Comparison of ENCODE assay signal across 21 cellular contexts in the genomic region with DNA sequence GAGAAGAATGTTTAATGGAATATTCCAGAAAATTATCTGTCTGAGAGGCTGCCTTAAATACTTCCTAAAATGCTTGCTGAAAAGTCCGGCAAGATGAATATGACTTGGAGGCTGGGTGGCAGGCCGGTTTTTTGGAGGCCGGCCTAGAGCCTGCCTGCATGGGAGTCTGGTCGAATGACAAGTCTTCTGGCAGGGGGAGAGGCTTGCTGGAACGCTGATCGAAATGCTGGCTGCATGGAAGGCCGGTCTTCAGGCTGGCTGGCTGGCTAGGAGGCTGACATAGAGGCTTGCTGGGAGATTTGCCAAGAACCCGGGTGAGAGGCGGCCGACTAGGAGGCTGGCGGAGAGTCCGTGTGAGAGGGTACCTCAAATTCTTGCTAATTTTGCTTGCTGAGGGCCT.
DNase-seq lines count a peak whose midpoint lies in the region; ATAC-seq and TF ChIP-seq lines count a peak whose summit lies in the region.
"Had no signal": no experiment of that assay in that cellular context is flagged by ENCODE, and none has a peak within 500 bp of the region (broad histone marks: within the 10 kb centered on the region; RNA-seq: fewer than 3 reads in every experiment).

No MANE protein-coding gene starts in this region.

- H3K36me3 Mint-ChIP-seq in nephron progenitor cell (ENCODE audit: low read depth), result no peaks in the 10 kb centered on the region
- H3K36me3 Mint-ChIP-seq: natural killer cell had no signal

- H3K4me1 ChIP-seq in fibroblast of lung (ENCODE audit: control insufficient read depth, extremely low read depth, insufficient read depth, low read length), result no peaks in the 10 kb centered on the region

- H3K4me3 Mint-ChIP-seq in nephron progenitor cell, result no peak overlapping the region
- H3K4me3 Mint-ChIP-seq: activated naive CD4-positive, alpha-beta T cell treated with anti-CD3 and anti-CD28 coated beads for 36 hours; endodermal cell; natural killer cell had no signal

- no peak for ATAC-seq in GM21381 (IDR thresholded peaks at IDR 0.05; ENCODE audit: unreplicated experiment)
- ATAC-seq: natural killer cell had no signal

- no peaks in the 10 kb centered on the region for H3K79me2 ChIP-seq in fibroblast of lung (ENCODE audit: control insufficient read depth, insufficient read depth, low read length)

- no peak overlapping the region for H3K27ac ChIP-seq in fibroblast of lung (ENCODE audit: insufficient read depth, low read length)
- H3K27ac ChIP-seq: RWPE1 had no signal

- peak overlapping the region; percentile 69 for H3K27ac Mint-ChIP-seq in nephron progenitor cell
- H3K27ac Mint-ChIP-seq: activated naive CD4-positive, alpha-beta T cell treated with anti-CD3 and anti-CD28 coated beads for 36 hours; endodermal cell; natural killer cell had no signal

- no peaks in the 10 kb centered on the region for H3K9me3 ChIP-seq in fibroblast of lung (ENCODE audit: control insufficient read depth, insufficient read depth, low read depth, low read length)

- peak; percentile 45 for DNase-seq in GM03348 (ENCODE audit: low spot score)
- DNase-seq in NCI-H446 treated with DMSO at 0.1 percent for 48 hours (lab: John Stamatoyannopoulos, UW), result peak; percentile 48
- DNase-seq in fibroblast of lung (ENCODE audit: low read depth in 2 of 2), result peak; percentile 3 to 42
- no peak for DNase-seq in nephron progenitor cell
- DNase-seq in NCI-H774 (lab: John Stamatoyannopoulos, UW), result no peak
- no peak for DNase-seq in kidney glomerular epithelial cell (lab: John Stamatoyannopoulos, UW)
- DNase-seq: activated naive CD4-positive, alpha-beta T cell treated with anti-CD3 and anti-CD28 coated beads for 36 hours; activated T-cell treated with anti-CD3 and anti-CD28 coated beads, Interleukin-2, amount 50 U/mL, for 48 hours; AML-193; DMS79 treated with DMSO at 0.1 percent for 48 hours; endodermal cell; Karpas-422; mesendoderm; natural killer cell; NCI-H1048; NCI-H2081; NCI-H510A treated with DMSO at 0.1 percent for 48 hours; stimulated activated CD4-positive, alpha-beta T cell treated with anti-CD3 and anti-CD28 coated beads, Interleukin-1b, Interleukin-23, amount 100 ng/mL, for 48 hours; stimulated activated naive CD4-positive, alpha-beta T cell had no signal

- no peak overlapping the region for H3K4me3 ChIP-seq in fibroblast of lung (replicated peaks in 1 of 4; ENCODE audit: control extremely low read depth in 1 of 4, insufficient read depth in 1 of 4, low read depth in 3 of 4, low read length in 4 of 4)

- no peaks in the 10 kb centered on the region for H3K4me1 Mint-ChIP-seq in nephron progenitor cell
- H3K4me1 Mint-ChIP-seq: endodermal cell, natural killer cell had no signal

- no peaks in the 10 kb centered on the region for H4K20me1 ChIP-seq in fibroblast of lung (ENCODE audit: control insufficient read depth, extremely low read depth, insufficient read depth, low read length)

- H3K36me3 ChIP-seq in fibroblast of lung (ENCODE audit: control insufficient read depth, insufficient read depth, low read length), result no peaks in the 10 kb centered on the region

- no peak overlapping the region for H2AFZ ChIP-seq in fibroblast of lung (ENCODE audit: low read length)

- no peak overlapping the region for H3K9ac ChIP-seq in fibroblast of lung (ENCODE audit: insufficient read depth, low read length)

- no peaks in the 10 kb centered on the region for H3K27me3 ChIP-seq in fibroblast of lung (ENCODE audit: control insufficient read depth, insufficient read depth, low read length)

- H3K27me3 Mint-ChIP-seq in nephron progenitor cell (ENCODE audit: low read depth, poor library complexity), result no peaks in the 10 kb centered on the region

- H3K4me2 ChIP-seq in fibroblast of lung (ENCODE audit: extremely low read depth, insufficient read depth, low read length), result no peak overlapping the region

- no peak for TF ChIP-seq CTCF in fibroblast of lung (conservative IDR thresholded peaks at IDR 0.05 in 1 of 2, IDR thresholded peaks at IDR 0.05 in 1 of 2; ENCODE audit: low read depth in 1 of 2, low read length in 2 of 2)
- TF ChIP-seq CTCF in nephron progenitor cell (IDR thresholded peaks at IDR 0.05), result no peak

- no peaks in the 10 kb centered on the region for H3K9me3 Mint-ChIP-seq in nephron progenitor cell
- H3K9me3 Mint-ChIP-seq: activated naive CD4-positive, alpha-beta T cell treated with anti-CD3 and anti-CD28 coated beads for 36 hours; endodermal cell; natural killer cell had no signal

Comparison
In these comparisons a context has a peak if more than half of its experiments do, and no peak if none do; other contexts are left out.
1. DNase-seq: peak in GM03348 (single experiment), NCI-H446 treated with DMSO at 0.1 percent for 48 hours (single experiment) and fibroblast of lung (2 of 2); none in nephron progenitor cell (single experiment), NCI-H774 (single experiment) and kidney glomerular epithelial cell (single experiment).